In genomic region chr1:235597867-235598553, GRCh38 we compare ENCODE assay signal across 12 cellular contexts. TPM values are rescaled to one million over a fixed set of nuclear protein-coding genes. Genes with fewer than 3 reads are reported as not detected.
DNase-seq lines count a peak whose midpoint lies in the region; ATAC-seq and TF ChIP-seq lines count a peak whose summit lies in the region.
"Had no signal": no experiment of that assay in that cellular context is flagged by ENCODE, and none has a peak within 500 bp of the region (broad histone marks: within the 10 kb centered on the region; RNA-seq: fewer than 3 reads in every experiment).

No MANE protein-coding gene starts in this region.

- no peak overlapping the region for H3K9ac ChIP-seq in fibroblast of lung (ENCODE audit: insufficient read depth, low read length)

- no peak overlapping the region for H3K4me2 ChIP-seq in PC-9
- no peak overlapping the region for H3K4me2 ChIP-seq in fibroblast of lung (ENCODE audit: extremely low read depth, insufficient read depth, low read length)

- H3K9me3 Mint-ChIP-seq in stimulated activated naive B cell treated with anti-CD40 and anti-IgM and Interleukin-4, amounts not matched to agents 10 μg/mL and 1 μg/mL and 100 μg/mL, for 72 hours: no peaks in the 10 kb centered on the region
- H3K9me3 Mint-ChIP-seq: stimulated activated naive CD8-positive, alpha-beta T cell treated with anti-CD3 and anti-CD28 coated beads, Interleukin-15, Interleukin-2, amounts not matched to agents 100 ng/mL and 50 ng/mL, for 24 hours had no signal

- WGBS in testis, 2 donors: 79 to 85% methylated on average over 7 of the region's 7 CpGs

- no peaks in the 10 kb centered on the region for H3K4me1 ChIP-seq in cardiac muscle cell (ENCODE audit: low read depth)
- no peaks in the 10 kb centered on the region for H3K4me1 ChIP-seq in PC-9 (replicated peaks; ENCODE audit: insufficient read depth)
- H3K4me1 ChIP-seq in fibroblast of lung (ENCODE audit: control insufficient read depth, extremely low read depth, insufficient read depth, low read length): no peaks in the 10 kb centered on the region
- H3K4me1 ChIP-seq in testis: no peaks in the 10 kb centered on the region

- H3K4me3 ChIP-seq in cardiac muscle cell (no peak overlapping the region), PC-9 (no peak overlapping the region), fibroblast of lung (replicated peaks in 1 of 4; ENCODE audit: control extremely low read depth in 1 of 4, insufficient read depth in 1 of 4, low read depth in 3 of 4, low read length in 4 of 4) (no peak overlapping the region), testis (no peak overlapping the region)

- no peak for ATAC-seq in left cardiac atrium
- ATAC-seq in stimulated activated naive B cell treated with anti-CD40 and anti-IgM and Interleukin-4, amounts not matched to agents 10 μg/mL and 1 μg/mL and 100 μg/mL, for 72 hours (replicated peaks): no peak
- ATAC-seq in GM18861 (IDR thresholded peaks at IDR 0.05; ENCODE audit: unreplicated experiment): no peak
- ATAC-seq: Right ventricle myocardium inferior had no signal

- peak; percentile 51 for TF ChIP-seq CTCF in cardiac muscle cell (IDR thresholded peaks at IDR 0.05; ENCODE audit: low read depth, low read length)
- TF ChIP-seq CTCF in PC-9 (conservative IDR thresholded peaks at IDR 0.05): peak; percentile 60
- TF ChIP-seq CTCF in fibroblast of lung (conservative IDR thresholded peaks at IDR 0.05 in 1 of 2, IDR thresholded peaks at IDR 0.05 in 1 of 2; ENCODE audit: low read depth in 1 of 2, low read length in 2 of 2): peak; percentile 37 to 48
- TF ChIP-seq CTCF in testis (IDR thresholded peaks at IDR 0.05): no peak

- H4K20me1 ChIP-seq in PC-9 (ENCODE audit: insufficient read depth) (no peaks in the 10 kb centered on the region), fibroblast of lung (ENCODE audit: control insufficient read depth, extremely low read depth, insufficient read depth, low read length) (no peaks in the 10 kb centered on the region)

- DNase-seq in cardiac muscle cell (ENCODE audit: low read depth in 1 of 2, low spot score in 1 of 2): peak; percentile 4 to 68
- DNase-seq in left cardiac atrium: no peak
- peak; percentile 11 to 52 for DNase-seq in PC-9
- peak; percentile 42 to 57 for DNase-seq in fibroblast of lung (ENCODE audit: low read depth in 2 of 2)
- DNase-seq in testis: no peak
- DNase-seq in stimulated activated naive B cell treated with anti-CD40 and anti-IgM and Interleukin-4, amounts not matched to agents 10 μg/mL and 1 μg/mL and 100 μg/mL, for 72 hours: no peak
- no peak for DNase-seq in GDM1 (lab: John Stamatoyannopoulos, UW)
- DNase-seq: naive B cell had no signal

- H3K27ac Mint-ChIP-seq in stimulated activated naive B cell treated with anti-CD40 and anti-IgM and Interleukin-4, amounts not matched to agents 10 μg/mL and 1 μg/mL and 100 μg/mL, for 72 hours: no peak overlapping the region
- H3K27ac Mint-ChIP-seq: brain; naive B cell; stimulated activated naive CD8-positive, alpha-beta T cell treated with anti-CD3 and anti-CD28 coated beads, Interleukin-15, Interleukin-2, amounts not matched to agents 100 ng/mL and 50 ng/mL, for 24 hours had no signal

- CTCF ChIA-PET in PC-9 (lab: Charles Lee): interaction anchor here (1.2 to 1.4 kb wide), 3 partner anchors 20 to 185 kb away, joined by 3 to 13 read pairs (median 3); no protein-coding TSS in a partner anchor

- H2AFZ ChIP-seq in PC-9: no peak overlapping the region
- H2AFZ ChIP-seq in fibroblast of lung (ENCODE audit: low read length): no peak overlapping the region

- H3K36me3 Mint-ChIP-seq in stimulated activated naive B cell treated with anti-CD40 and anti-IgM and Interleukin-4, amounts not matched to agents 10 μg/mL and 1 μg/mL and 100 μg/mL, for 72 hours: no peaks in the 10 kb centered on the region
- H3K36me3 Mint-ChIP-seq: naive B cell had no signal

- no peaks in the 10 kb centered on the region for H3K9me3 ChIP-seq in cardiac muscle cell (ENCODE audit: low read depth)
- no peaks in the 10 kb centered on the region for H3K9me3 ChIP-seq in PC-9 (ENCODE audit: insufficient read depth, low read depth)
- no peaks in the 10 kb centered on the region for H3K9me3 ChIP-seq in fibroblast of lung (ENCODE audit: control insufficient read depth, insufficient read depth, low read depth, low read length)
- no peaks in the 10 kb centered on the region for H3K9me3 ChIP-seq in testis

- H3F3A ChIP-seq in PC-9 (ENCODE audit: insufficient read depth, low read depth): no peaks in the 10 kb centered on the region

- no peak overlapping the region for H3K4me3 Mint-ChIP-seq in stimulated activated naive B cell treated with anti-CD40 and anti-IgM and Interleukin-4, amounts not matched to agents 10 μg/mL and 1 μg/mL and 100 μg/mL, for 72 hours
- H3K4me3 Mint-ChIP-seq: brain; naive B cell; stimulated activated naive CD8-positive, alpha-beta T cell treated with anti-CD3 and anti-CD28 coated beads, Interleukin-15, Interleukin-2, amounts not matched to agents 100 ng/mL and 50 ng/mL, for 24 hours had no signal

- BruUV-seq in PC-9 (replicated peaks; lab: Mats Ljungman, UMichigan): no TSS peak

- H3K36me3 ChIP-seq in cardiac muscle cell (no peaks in the 10 kb centered on the region), PC-9 (ENCODE audit: low read depth) (no peaks in the 10 kb centered on the region), fibroblast of lung (ENCODE audit: control insufficient read depth, insufficient read depth, low read length) (no peaks in the 10 kb centered on the region), testis (ENCODE audit: low read depth, missing control alignments) (no peaks in the 10 kb centered on the region)

- H3K9me2 ChIP-seq in PC-9 (ENCODE audit: insufficient read depth): no peaks in the 10 kb centered on the region

- no peak overlapping the region for H3K27ac ChIP-seq in cardiac muscle cell
- H3K27ac ChIP-seq in PC-9: no peak overlapping the region
- no peak overlapping the region for H3K27ac ChIP-seq in fibroblast of lung (ENCODE audit: insufficient read depth, low read length)
- H3K27ac ChIP-seq in testis: no peak overlapping the region

- POLR2A ChIA-PET in PC-9 (lab: Charles Lee; ENCODE audit: unreplicated experiment): interaction anchor here (0.6 kb wide), 1 partner anchor 257 kb away, joined by 3 read pairs; no protein-coding TSS in a partner anchor

- TF ChIP-seq POLR2A in testis (IDR thresholded peaks at IDR 0.05): no peak

- H3K79me2 ChIP-seq in PC-9 (ENCODE audit: low read depth) (no peaks in the 10 kb centered on the region), fibroblast of lung (ENCODE audit: control insufficient read depth, insufficient read depth, low read length) (no peaks in the 10 kb centered on the region)

- H3K27me3 ChIP-seq in cardiac muscle cell: no peaks in the 10 kb centered on the region
- H3K27me3 ChIP-seq in PC-9 (ENCODE audit: insufficient read depth, low read depth): no peaks in the 10 kb centered on the region
- no peaks in the 10 kb centered on the region for H3K27me3 ChIP-seq in fibroblast of lung (ENCODE audit: control insufficient read depth, insufficient read depth, low read length)
- H3K27me3 ChIP-seq in testis: no peaks in the 10 kb centered on the region

- H3K27me3 Mint-ChIP-seq in stimulated activated naive B cell treated with anti-CD40 and anti-IgM and Interleukin-4, amounts not matched to agents 10 μg/mL and 1 μg/mL and 100 μg/mL, for 72 hours: peaks cover 7 to 13% of the 10 kb centered on the region in 2 donors
- H3K27me3 Mint-ChIP-seq: brain had no signal

- intact Hi-C loops in left cardiac atrium (cut with DNase I): no loop called here
- intact Hi-C loops in PC-9 (cut with micrococcal nuclease; ENCODE audit: unreplicated experiment): no loop called here
- intact Hi-C loops in testis (cut with DNase I; ENCODE audit: low total_unique reads): no loop called here

- H3K4me1 Mint-ChIP-seq in stimulated activated naive B cell treated with anti-CD40 and anti-IgM and Interleukin-4, amounts not matched to agents 10 μg/mL and 1 μg/mL and 100 μg/mL, for 72 hours: no peaks in the 10 kb centered on the region
- H3K4me1 Mint-ChIP-seq: brain had no signal

RNA-seq across cellular contexts. Expression of gene GNG4, which starts 51.6 kb away (rescaled TPM):
- total RNA-seq in cardiac muscle cell (0.18 and 0.24 TPM in 2 replicates), left cardiac atrium (under 1 TPM in 1 of 2 donors, not detected in 1; 0.05 TPM), PC-9 (2021) (15.5 and 16.3 TPM in 2 replicates), fibroblast of lung (under 0.01 TPM in 2 replicates), testis (1 to 10 TPM; 2.9 to 3.2 TPM)
- polyA plus RNA-seq in cardiac muscle cell (0.44 TPM in 1 of 2 replicates, not detected in the other), fibroblast of lung (0.06 and 0.10 TPM in 2 replicates), testis (ENCODE audit: insufficient read depth, low read depth, low replicate concordance) (3.3 TPM)
- 0.22 TPM in 1 of 2 replicates, not detected in the other for polyA plus RNA-seq in fibroblast of lung (2012)
- polyA minus RNA-seq in fibroblast of lung (ENCODE audit: low replicate concordance): not detected in 2 replicates
- total RNA-seq: Right ventricle myocardium inferior had no signal

Comparison
In these comparisons a context has a peak if more than half of its experiments do, and no peak if none do; other contexts are left out.
1. DNase-seq: peak in cardiac muscle cell (2 of 2), PC-9 (2 of 2) and fibroblast of lung (2 of 2); none in left cardiac atrium (single experiment), testis (single experiment), stimulated activated naive B cell treated with anti-CD40 and anti-IgM and Interleukin-4, amounts not matched to agents 10 μg/mL and 1 μg/mL and 100 μg/mL, for 72 hours (single experiment) and GDM1 (single experiment).
2. CTCF ChIP-seq: peak in cardiac muscle cell (single experiment), PC-9 (single experiment) and fibroblast of lung (2 of 2); none in testis (0 of 3).